8 cellular contexts compared by ENCODE assay signal in the genomic region with DNA sequence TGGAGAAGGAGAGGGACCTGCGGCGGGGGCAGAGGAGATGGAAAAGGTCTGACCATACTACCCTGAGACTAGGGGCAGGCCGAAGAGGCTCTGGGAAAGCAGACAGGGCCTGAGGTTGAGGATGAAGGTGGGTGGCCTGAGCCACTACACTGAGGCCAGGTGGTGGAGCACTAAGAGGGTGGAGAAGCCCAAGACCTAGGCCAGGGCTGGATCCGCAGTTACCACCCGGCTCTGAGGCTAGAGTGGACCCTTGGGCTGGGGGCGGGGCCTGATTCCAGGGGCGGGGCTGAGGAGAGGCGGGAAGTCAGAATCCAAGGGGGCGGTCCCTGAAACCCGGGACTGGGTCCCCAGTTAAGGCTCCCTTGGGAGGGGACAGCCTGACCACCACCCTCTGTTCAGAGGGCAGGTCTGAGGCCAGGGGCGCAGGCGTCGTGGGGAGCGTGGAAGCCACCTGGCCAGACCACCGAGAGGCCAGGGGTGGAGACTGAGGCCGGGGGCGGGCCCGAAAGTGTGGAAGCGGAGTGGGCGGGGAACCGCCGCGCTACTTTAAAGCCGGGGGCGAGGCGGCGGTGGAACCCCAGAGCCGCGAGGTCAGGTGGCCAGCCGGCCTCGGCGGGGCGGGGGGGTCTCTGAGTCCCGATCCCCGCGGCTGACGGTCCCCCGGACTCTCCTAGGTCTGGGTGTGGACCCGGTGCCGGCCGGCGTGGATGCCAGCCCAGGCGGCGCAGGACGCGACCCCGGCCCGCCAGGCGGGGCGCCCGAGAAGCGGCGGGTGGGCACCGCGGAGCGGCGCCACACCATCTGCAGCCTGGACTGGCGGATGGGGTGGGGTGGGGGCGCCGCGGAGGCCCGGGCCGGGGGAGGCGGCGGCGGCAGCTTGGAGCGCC. TPM values are rescaled to one million over a fixed set of nuclear protein-coding genes. Genes with fewer than 3 reads are reported as not detected.
A peak's percentile ranks its signal among the peaks of the same experiment; 100 is the strongest.
DNase-seq lines count a peak whose midpoint lies in the region; ATAC-seq, FAIRE-seq and TF ChIP-seq lines count a peak whose summit lies in the region.

No MANE protein-coding gene starts in this region.

- H3K4me1 Mint-ChIP-seq in activated naive CD8-positive, alpha-beta T cell treated with anti-CD3 and anti-CD28 coated beads for 36 hours: peaks cover 8% of the 10 kb centered on the region

- peak overlapping the region; percentile 73; the same call in 1 of the 2 replicates for H3K9ac ChIP-seq in iPS-20b (ENCODE audit: low read depth, low read length)

- H3K27ac ChIP-seq in iPS-20b (ENCODE audit: low read length): no peak overlapping the region

- FAIRE-seq in D721Med (lab: Jason Lieb, UNC): no peak

- peak overlapping the region; percentile 54 for H3K4me3 ChIP-seq in Jurkat, Clone E6-1 (ENCODE audit: low read length)
- peak overlapping the region; percentile 83 for H3K4me3 ChIP-seq in iPS-20b (ENCODE audit: low read length)

- H3K4me1 ChIP-seq in iPS-20b (ENCODE audit: insufficient read depth, low read length): peaks cover 13% of the 10 kb centered on the region; the same call in 1 of the 2 replicates

- H3K9me3 ChIP-seq in iPS-20b (ENCODE audit: insufficient read depth, low read depth, low read length): no peaks in the 10 kb centered on the region

- peaks cover 71% of the 10 kb centered on the region for H3K27me3 Mint-ChIP-seq in activated naive CD8-positive, alpha-beta T cell treated with anti-CD3 and anti-CD28 coated beads for 36 hours

- H3K9me3 Mint-ChIP-seq in activated naive CD8-positive, alpha-beta T cell treated with anti-CD3 and anti-CD28 coated beads for 36 hours: no peaks in the 10 kb centered on the region

- H3K27me3 ChIP-seq in iPS-20b (ENCODE audit: insufficient read depth, low read length): peaks cover 29% of the 10 kb centered on the region

- TF ChIP-seq CTCF in D721Med (IDR thresholded peaks at IDR 0.05; ENCODE audit: insufficient read depth, missing control alignments): no peak

- no peak for ATAC-seq in HG03196 (IDR thresholded peaks at IDR 0.05; ENCODE audit: unreplicated experiment)

- DNase-seq in D721Med (ENCODE audit: insufficient read length, low spot score) (peak; percentile 83), SHP77 (lab: John Stamatoyannopoulos, UW) (peak; percentile 73 to 75), cortex of kidney (lab: John Stamatoyannopoulos, UW) (no peak)
- DNase-seq in Jurkat, Clone E6-1 (ENCODE audit: low read depth, low spot score): no peak
- DNase-seq in activated naive CD8-positive, alpha-beta T cell treated with anti-CD3 and anti-CD28 coated beads for 36 hours: peak; percentile 42
- DNase-seq in stimulated activated CD4-positive, alpha-beta T cell treated with anti-CD3 and anti-CD28 coated beads, Interleukin-1b, Interleukin-23, amount 100 ng/mL, for 1 hour (ENCODE audit: low read depth in 2 of 2): peak; percentile 2 to 37

- H3K27ac Mint-ChIP-seq in activated naive CD8-positive, alpha-beta T cell treated with anti-CD3 and anti-CD28 coated beads for 36 hours: no peak overlapping the region

- no peaks in the 10 kb centered on the region for H3K36me3 Mint-ChIP-seq in activated naive CD8-positive, alpha-beta T cell treated with anti-CD3 and anti-CD28 coated beads for 36 hours

- H3K4me3 Mint-ChIP-seq in activated naive CD8-positive, alpha-beta T cell treated with anti-CD3 and anti-CD28 coated beads for 36 hours: peak overlapping the region; percentile 73

- no peaks in the 10 kb centered on the region for H3K36me3 ChIP-seq in iPS-20b (ENCODE audit: insufficient read depth, low read depth, low read length)

RNA-seq across cellular contexts. Expression of a gene that starts 8.3 kb away (rescaled TPM):
- polyA plus RNA-seq in Jurkat, Clone E6-1 (2012; ENCODE audit: insufficient read depth, insufficient read length): 1.9 TPM
- not detected for total RNA-seq in activated naive CD8-positive, alpha-beta T cell treated with anti-CD3 and anti-CD28 coated beads for 36 hours

RNA-seq across cellular contexts. Expression of a gene that starts 33.5 kb away (rescaled TPM):
- polyA plus RNA-seq in Jurkat, Clone E6-1 (2012; ENCODE audit: insufficient read depth, insufficient read length): 8.9 TPM
- not detected for total RNA-seq in activated naive CD8-positive, alpha-beta T cell treated with anti-CD3 and anti-CD28 coated beads for 36 hours

RNA-seq across cellular contexts. Expression of a gene that starts 50.6 kb away (rescaled TPM):
- polyA plus RNA-seq in Jurkat, Clone E6-1 (2012; ENCODE audit: insufficient read depth, insufficient read length): not detected
- under 1 TPM; 0.04 TPM for total RNA-seq in activated naive CD8-positive, alpha-beta T cell treated with anti-CD3 and anti-CD28 coated beads for 36 hours

Comparison
In these comparisons a context has a peak if more than half of its experiments do, and no peak if none do; other contexts are left out.
1. DNase-seq: peak in D721Med (single experiment), SHP77 (2 of 2), activated naive CD8-positive, alpha-beta T cell treated with anti-CD3 and anti-CD28 coated beads for 36 hours (single experiment) and stimulated activated CD4-positive, alpha-beta T cell treated with anti-CD3 and anti-CD28 coated beads, Interleukin-1b, Interleukin-23, amount 100 ng/mL, for 1 hour (2 of 2); none in Jurkat, Clone E6-1 (single experiment) and cortex of kidney (single experiment).